25 cellular contexts compared by ENCODE assay signal in the genomic region with DNA sequence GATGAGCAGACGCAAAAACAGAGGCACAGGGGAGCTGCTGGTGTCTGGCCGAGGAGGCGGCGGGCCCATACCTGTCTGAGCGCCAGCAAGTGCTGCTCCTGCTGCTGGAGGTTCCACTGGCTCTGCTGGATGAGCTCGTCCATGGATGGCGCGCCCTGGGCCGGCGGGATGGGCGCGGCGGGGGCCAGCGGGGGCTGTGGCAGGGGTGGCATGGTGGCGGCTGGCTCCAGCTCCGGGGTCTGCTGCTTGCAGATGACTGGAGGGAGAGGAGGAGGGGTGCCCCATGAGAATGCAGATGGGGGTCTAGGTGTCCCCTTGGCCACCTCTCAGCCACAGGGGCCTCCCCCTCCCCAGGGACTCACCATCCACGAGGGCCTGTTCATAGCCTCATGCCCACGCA. TPM values are rescaled to one million over a fixed set of nuclear protein-coding genes. Genes with fewer than 3 reads are reported as not detected.
"Had no signal": no experiment of that assay in that cellular context is flagged by ENCODE, and none has a peak within 500 bp of the region (broad histone marks: within the 10 kb centered on the region; RNA-seq: fewer than 3 reads in every experiment).

No MANE protein-coding gene starts in this region.

- H3K36me3 ChIP-seq: uterus had no signal

- ATAC-seq: gastroesophageal sphincter; left colon; left ventricle myocardium superior; psoas muscle; sciatic nerve; stimulated activated memory B cell treated with anti-CD40 and anti-IgM and Interleukin-4, amounts not matched to agents 10 μg/mL and 1 μg/mL and 100 μg/mL, for 72 hours had no signal

- FAIRE-seq: colon had no signal

- DNase-seq: cerebellar nuclear complex; esophagus squamous epithelium; foreskin fibroblast; left colon; left ventricle myocardium superior; mesenchymal stem cell; naive B cell; psoas muscle; retina; spleen; stimulated activated CD4-positive, alpha-beta T cell treated with anti-CD3 and anti-CD28 coated beads, Interleukin-15, amount 100 ng/mL, for 24 hours; stimulated activated CD4-positive, alpha-beta T cell treated with anti-CD3 and anti-CD28 coated beads, Interleukin-1b, Interleukin-23, amount 100 ng/mL, for 48 hours; stimulated activated CD4-positive, alpha-beta T cell treated with anti-CD3 and anti-CD28 coated beads, Interleukin-4, amount 100 ng/mL, for 24 hours; thyroid gland; uterus had no signal

- H3K9me3 ChIP-seq: esophagus squamous epithelium, gastroesophageal sphincter, psoas muscle, spleen, suprapubic skin, thyroid gland, upper lobe of left lung, uterus had no signal

- H3K4me3 ChIP-seq: esophagus squamous epithelium, gastroesophageal sphincter, lung, psoas muscle, spleen, suprapubic skin, thyroid gland, upper lobe of left lung, uterus had no signal

- H3K27ac ChIP-seq: esophagus squamous epithelium, gastroesophageal sphincter, psoas muscle, spleen, suprapubic skin, thyroid gland, upper lobe of left lung, uterus had no signal

- H3K27me3 ChIP-seq: esophagus squamous epithelium, gastroesophageal sphincter, spleen, suprapubic skin, thyroid gland, upper lobe of left lung, uterus had no signal

RNA-seq across cellular contexts. Expression of a gene that starts 39.4 kb away (rescaled TPM):
- total RNA-seq: epithelial cell of proximal tubule, esophagus squamous epithelium, gastroesophageal sphincter, kidney epithelial cell, left colon, left ventricle myocardium superior, lung, omental fat pad, sciatic nerve, spleen, suprapubic skin, upper lobe of left lung, uterus had no signal
